12 cellular contexts compared by ENCODE assay signal in the genomic region with DNA sequence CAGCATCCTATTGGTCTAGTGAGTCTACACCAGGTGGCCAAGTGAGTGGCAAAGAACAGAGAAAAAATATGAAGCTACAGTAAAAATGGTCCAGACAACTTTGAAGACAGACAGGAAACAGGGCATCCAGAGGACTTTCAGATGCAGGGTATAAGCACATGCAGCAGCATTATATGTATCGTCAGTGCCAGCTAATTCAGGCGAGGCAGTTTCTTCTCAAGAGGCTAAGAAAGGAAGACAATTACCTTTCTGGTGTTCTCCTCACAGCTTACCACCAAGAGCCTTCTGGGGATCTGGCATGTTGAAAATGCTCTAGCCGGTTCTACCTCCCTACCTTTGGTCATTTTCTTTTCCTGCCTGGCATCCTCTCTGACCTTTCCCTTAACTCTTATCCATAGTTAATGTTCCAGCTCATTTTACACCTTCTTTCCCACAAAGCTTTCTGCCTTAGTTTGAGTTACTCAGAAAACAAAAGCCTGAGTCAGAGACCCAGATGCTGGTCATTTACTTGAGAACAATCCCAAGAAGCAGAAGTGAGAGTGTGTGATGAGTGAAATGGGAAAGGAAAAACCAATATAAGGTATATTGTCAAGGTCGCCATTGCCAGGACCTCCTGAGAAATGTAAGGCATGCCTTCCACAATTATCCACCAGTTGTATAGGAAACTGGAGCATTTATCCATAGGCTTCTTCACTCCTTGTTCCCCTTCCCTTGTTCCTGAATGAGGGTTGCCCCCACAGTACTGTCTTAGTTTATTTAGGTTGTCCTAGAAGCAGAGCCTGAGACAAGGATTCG.
DNase-seq lines count a peak whose midpoint lies in the region; ATAC-seq and TF ChIP-seq lines count a peak whose summit lies in the region.
"Had no signal": no experiment of that assay in that cellular context is flagged by ENCODE, and none has a peak within 500 bp of the region (broad histone marks: within the 10 kb centered on the region; RNA-seq: fewer than 3 reads in every experiment).

No MANE protein-coding gene starts in this region.

- no peaks in the 10 kb centered on the region for H3K4me1 Mint-ChIP-seq in CD8-positive, alpha-beta T cell (ENCODE audit: low read depth)

- BruUV-seq in IMR-90 (replicated peaks; lab: Mats Ljungman, UMichigan) = no TSS peak

- H3K4me2 ChIP-seq in IMR-90 (ENCODE audit: low read depth, low read length) = no peak overlapping the region

- WGBS in IMR-90 (ENCODE audit: extremely low coverage in 2 of 2, insufficient read length in 1 of 2), 2 experiments = 93% methylated on average over 3 of the region's 5 CpGs; no CpG with 5 or more reads in 1 of the 2 experiments

- no peak overlapping the region for H3K4ac ChIP-seq in IMR-90 (ENCODE audit: low read depth, low read length)

- no peaks in the 10 kb centered on the region for H3K9me1 ChIP-seq in IMR-90 (ENCODE audit: insufficient read depth, low read length)

- no peak overlapping the region for H4K91ac ChIP-seq in IMR-90 (ENCODE audit: insufficient read depth, low read depth, low read length)

- ATAC-seq in GM19395 (IDR thresholded peaks at IDR 0.05; ENCODE audit: unreplicated experiment) (peak; percentile 73), HG02884 (IDR thresholded peaks at IDR 0.05; ENCODE audit: unreplicated experiment) (peak; percentile 79), IMR-90 (ENCODE audit: low read depth) (no peak)
- ATAC-seq in CD8-positive, alpha-beta T cell = no peak
- ATAC-seq: right lobe of liver had no signal

- peaks cover 2% of the 10 kb centered on the region; the same call in 1 of the 2 replicates for H3K4me1 ChIP-seq in IMR-90 (ENCODE audit: control insufficient read depth, insufficient read depth, low read length)
- H3K4me1 ChIP-seq in CD8-positive, alpha-beta T cell (ENCODE audit: insufficient read depth, low read length) = no peaks in the 10 kb centered on the region
- H3K4me1 ChIP-seq: right lobe of liver had no signal

- dilution Hi-C loops in IMR-90 (cut with HindIII; ENCODE audit: low sequenced_read_pairs, unreplicated experiment) = no loop called here

- no peak overlapping the region; the same call in 1 of the 2 replicates for H3K18ac ChIP-seq in IMR-90 (ENCODE audit: low read depth, low read length)

- H3K9me3 Mint-ChIP-seq in CD8-positive, alpha-beta T cell = no peaks in the 10 kb centered on the region
- H3K9me3 Mint-ChIP-seq: endodermal cell had no signal

- CTCF ChIA-PET in IMR-90 (lab: Yijun Ruan, JAX) = no interaction called here
- CTCF ChIA-PET in CD8-positive, alpha-beta T cell (lab: Charles Lee) = no interaction called here

- in situ Hi-C loops in IMR-90 (cut with MboI; ENCODE audit: low sequenced_read_pairs) = no loop called here

- TF ChIP-seq CTCF in AG10803 (conservative IDR thresholded peaks at IDR 0.05; ENCODE audit: low read length) (no peak), IMR-90 (conservative IDR thresholded peaks at IDR 0.05; ENCODE audit: low read depth, low read length) (no peak)
- no peak for TF ChIP-seq CTCF in CD8-positive, alpha-beta T cell (IDR thresholded peaks at IDR 0.05)

- peak overlapping the region; percentile 6; the same call in 1 of the 2 replicates for H4K5ac ChIP-seq in IMR-90 (ENCODE audit: low read depth, low read length)

- no peak overlapping the region for H2BK20ac ChIP-seq in IMR-90 (ENCODE audit: low read depth, low read length)

- H3K9me3 ChIP-seq in IMR-90 (ENCODE audit: control insufficient read depth, insufficient read depth, low read length) = no peaks in the 10 kb centered on the region
- no peaks in the 10 kb centered on the region for H3K9me3 ChIP-seq in CD8-positive, alpha-beta T cell (ENCODE audit: low read length)
- H3K9me3 ChIP-seq: right lobe of liver, upper lobe of left lung had no signal

- no peak for TF ChIP-seq POLR2A in IMR-90 (IDR thresholded peaks at IDR 0.05; ENCODE audit: low read depth, low read length)

- intact Hi-C loops in IMR-90 (cut with micrococcal nuclease) = no loop called here
- intact Hi-C loops in CD8-positive, alpha-beta T cell (cut with DNase I, micrococcal nuclease) = no loop called here

- no peaks in the 10 kb centered on the region for H3K36me3 ChIP-seq in IMR-90 (ENCODE audit: control insufficient read depth, insufficient read depth, low read length)
- no peaks in the 10 kb centered on the region for H3K36me3 ChIP-seq in CD8-positive, alpha-beta T cell (ENCODE audit: insufficient read depth, low read length)
- H3K36me3 ChIP-seq: right lobe of liver, upper lobe of left lung had no signal

- no peak overlapping the region for H3K4me3 Mint-ChIP-seq in CD8-positive, alpha-beta T cell
- H3K4me3 Mint-ChIP-seq: endodermal cell had no signal

- DNase-seq in AG10803 (ENCODE audit: low read depth) (peak; percentile 17), IMR-90 (peak; percentile 51), Kasumi-1 (lab: John Stamatoyannopoulos, UW) (no peak), NOMO-1 treated with dmso at 0.1 percent for 144 hours (lab: John Stamatoyannopoulos, UW; ENCODE audit: unreplicated experiment) (no peak), cortex of kidney (lab: John Stamatoyannopoulos, UW) (no peak)
- DNase-seq in CD8-positive, alpha-beta T cell = no peak
- DNase-seq: endodermal cell, right lobe of liver, T-helper 2 cell, upper lobe of left lung had no signal

- H3K27me3 Mint-ChIP-seq in CD8-positive, alpha-beta T cell (ENCODE audit: low read depth) = no peaks in the 10 kb centered on the region

- no peak overlapping the region for H3K14ac ChIP-seq in IMR-90 (replicated peaks; ENCODE audit: low read depth, low read length)

- no peak overlapping the region for H4K8ac ChIP-seq in IMR-90 (ENCODE audit: low read depth in 2 of 2, low read length in 2 of 2)

- H3K4me3 ChIP-seq in AG10803 (ENCODE audit: low read length) = no peak overlapping the region
- H3K4me3 ChIP-seq in IMR-90 (ENCODE audit: insufficient read depth, low read depth, low read length) = no peak overlapping the region
- no peak overlapping the region for H3K4me3 ChIP-seq in CD8-positive, alpha-beta T cell (ENCODE audit: low read depth, low read length)
- H3K4me3 ChIP-seq: right lobe of liver, upper lobe of left lung had no signal

- H4K20me1 ChIP-seq in IMR-90 (ENCODE audit: insufficient read depth, low read length) = no peaks in the 10 kb centered on the region

- no peak for TF ChIP-seq RAD21 in IMR-90 (IDR thresholded peaks at IDR 0.05; ENCODE audit: low read length)

- H2BK5ac ChIP-seq in IMR-90 (ENCODE audit: low read depth, low read length, poor library complexity, severe bottlenecking) = no peak overlapping the region

- 0 out of 3 replicates have a peak overlapping the region, but pooled peaks have one; percentile 13 for H2BK15ac ChIP-seq in IMR-90 (ENCODE audit: low read depth, low read length)

- H3K56ac ChIP-seq in IMR-90 (ENCODE audit: extremely low read depth, insufficient read depth, low read length) = no peak overlapping the region

- H2AK9ac ChIP-seq in IMR-90 (replicated peaks; ENCODE audit: low read depth, low read length, poor library complexity) = no peak overlapping the region

- H3K27ac Mint-ChIP-seq in CD8-positive, alpha-beta T cell = no peak overlapping the region
- H3K27ac Mint-ChIP-seq: endodermal cell had no signal

- no peaks in the 10 kb centered on the region for H3K27me3 ChIP-seq in IMR-90 (ENCODE audit: control insufficient read depth, insufficient read depth, low read length)
- no peaks in the 10 kb centered on the region for H3K27me3 ChIP-seq in CD8-positive, alpha-beta T cell (ENCODE audit: insufficient read depth, low read length)
- H3K27me3 ChIP-seq: right lobe of liver, upper lobe of left lung had no signal

- H2AFZ ChIP-seq in IMR-90 (replicated peaks; ENCODE audit: low read length, poor library complexity) = no peak overlapping the region

- no peaks in the 10 kb centered on the region for H3K36me3 Mint-ChIP-seq in CD8-positive, alpha-beta T cell

- no peak overlapping the region for H2BK120ac ChIP-seq in IMR-90 (ENCODE audit: low read depth, low read length)

- H3K9ac ChIP-seq in IMR-90 (ENCODE audit: low read depth, low read length) = no peak overlapping the region

- H3K27ac ChIP-seq in IMR-90 (ENCODE audit: insufficient read depth, low read length) = no peak overlapping the region
- no peak overlapping the region for H3K27ac ChIP-seq in CD8-positive, alpha-beta T cell (ENCODE audit: low read depth, low read length)
- H3K27ac ChIP-seq: right lobe of liver, upper lobe of left lung had no signal

- no peak overlapping the region; the same call in 1 of the 2 replicates for H2AK5ac ChIP-seq in IMR-90 (ENCODE audit: low read depth, low read length)

- POLR2A ChIA-PET in IMR-90 (lab: Charles Lee; ENCODE audit: unreplicated experiment) = no interaction called here
- POLR2A ChIA-PET in CD8-positive, alpha-beta T cell (lab: Charles Lee) = no interaction called here

- H3K79me1 ChIP-seq in IMR-90 (ENCODE audit: low read depth in 1 of 2, low read length in 2 of 2) = no peaks in the 10 kb centered on the region

- H3K23ac ChIP-seq in IMR-90 (ENCODE audit: low read depth, low read length) = peak overlapping the region; percentile 53; the same call in 1 of the 2 replicates

TF ChIP-seq in IMR-90, 13 proteins besides CTCF, POLR2A, EP300 and RAD21 (continues in another document):
- TF ChIP-seq, protein P1, sequence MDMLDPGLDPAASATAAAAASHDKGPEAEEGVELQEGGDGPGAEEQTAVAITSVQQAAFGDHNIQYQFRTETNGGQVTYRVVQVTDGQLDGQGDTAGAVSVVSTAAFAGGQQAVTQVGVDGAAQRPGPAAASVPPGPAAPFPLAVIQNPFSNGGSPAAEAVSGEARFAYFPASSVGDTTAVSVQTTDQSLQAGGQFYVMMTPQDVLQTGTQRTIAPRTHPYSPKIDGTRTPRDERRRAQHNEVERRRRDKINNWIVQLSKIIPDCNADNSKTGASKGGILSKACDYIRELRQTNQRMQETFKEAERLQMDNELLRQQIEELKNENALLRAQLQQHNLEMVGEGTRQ (IDR thresholded peaks at IDR 0.05; ENCODE audit: low read depth, low read length) = no peak
- TF ChIP-seq, protein P2, sequence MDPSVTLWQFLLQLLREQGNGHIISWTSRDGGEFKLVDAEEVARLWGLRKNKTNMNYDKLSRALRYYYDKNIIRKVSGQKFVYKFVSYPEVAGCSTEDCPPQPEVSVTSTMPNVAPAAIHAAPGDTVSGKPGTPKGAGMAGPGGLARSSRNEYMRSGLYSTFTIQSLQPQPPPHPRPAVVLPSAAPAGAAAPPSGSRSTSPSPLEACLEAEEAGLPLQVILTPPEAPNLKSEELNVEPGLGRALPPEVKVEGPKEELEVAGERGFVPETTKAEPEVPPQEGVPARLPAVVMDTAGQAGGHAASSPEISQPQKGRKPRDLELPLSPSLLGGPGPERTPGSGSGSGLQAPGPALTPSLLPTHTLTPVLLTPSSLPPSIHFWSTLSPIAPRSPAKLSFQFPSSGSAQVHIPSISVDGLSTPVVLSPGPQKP (IDR thresholded peaks at IDR 0.05; ENCODE audit: borderline replicate concordance, low read depth, low read length) = no peak
- TF ChIP-seq NFE2L2 (IDR thresholded peaks at IDR 0.05; ENCODE audit: low read depth, low read length) (no peak), CEBPB (IDR thresholded peaks at IDR 0.05; ENCODE audit: low read depth, low read length) (no peak), MAFK (IDR thresholded peaks at IDR 0.05; ENCODE audit: low read depth, low read length) (no peak), MXI1 (IDR thresholded peaks at IDR 0.05; ENCODE audit: borderline replicate concordance, low read depth, low read length) (no peak), SMC3 (IDR thresholded peaks at IDR 0.05; ENCODE audit: low read depth, low read length) (no peak), RFX5 (IDR thresholded peaks at IDR 0.05; ENCODE audit: low read depth, low read length) (no peak)

Comparison
In these comparisons a context has a peak if more than half of its experiments do, and no peak if none do; other contexts are left out.
1. DNase-seq: peak in AG10803 (single experiment) and IMR-90 (single experiment); none in Kasumi-1 (0 of 2), NOMO-1 treated with dmso at 0.1 percent for 144 hours (single experiment), cortex of kidney (single experiment) and CD8-positive, alpha-beta T cell (0 of 7).
2. ATAC-seq: peak in GM19395 (single experiment) and HG02884 (single experiment); none in IMR-90 (single experiment) and CD8-positive, alpha-beta T cell (single experiment).